In the genomic region with DNA sequence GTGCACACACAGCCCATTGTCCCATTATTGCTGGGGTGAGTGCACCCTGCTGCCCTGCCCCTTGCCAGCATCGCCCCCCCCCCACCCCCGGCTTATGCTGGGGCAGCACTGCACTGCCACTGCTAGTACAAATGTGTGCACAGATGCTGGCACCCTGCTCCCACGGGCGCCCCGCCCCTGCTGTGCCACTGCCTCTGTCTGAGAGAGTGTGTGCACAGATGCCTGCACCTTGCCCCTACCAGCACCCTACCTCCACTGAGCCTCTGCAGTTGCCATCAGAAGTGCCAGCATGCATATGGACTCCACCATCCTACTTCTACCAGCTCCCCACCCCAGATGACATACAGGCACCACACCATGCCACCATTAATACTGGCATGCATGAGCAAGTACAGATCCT, we compare ENCODE assay signal across 23 cellular contexts.
"Had no signal": no experiment of that assay in that cellular context is flagged by ENCODE, and none has a peak within 500 bp of the region (broad histone marks: within the 10 kb centered on the region; RNA-seq: fewer than 3 reads in every experiment).

No MANE protein-coding gene starts in this region.

- H3K36me3 ChIP-seq: brain microvascular endothelial cell, cardiac muscle cell, MG63, Peyer's patch had no signal

- H3K27me3 ChIP-seq: brain microvascular endothelial cell, cardiac muscle cell, MG63, Peyer's patch had no signal

- ATAC-seq: activated CD8-positive, alpha-beta T cell treated with anti-CD3 and anti-CD28 coated beads for 36 hours; activated T-cell treated with anti-CD3 and anti-CD28 coated beads, Interleukin-2, amount 50 U/mL, for 72 hours had no signal

- H3K4me3 ChIP-seq: cardiac muscle cell, MG63, Peyer's patch had no signal

- H3K4me1 ChIP-seq: Peyer's patch had no signal

- DNase-seq: activated CD4-positive, CD25-positive, alpha-beta regulatory T cell; activated CD8-positive, alpha-beta memory T cell treated with anti-CD3 and anti-CD28 coated beads, Interleukin-2, amount 50 U/mL, for 4 hours; activated CD8-positive, alpha-beta T cell treated with anti-CD3 and anti-CD28 coated beads for 36 hours; activated naive CD4-positive, alpha-beta T cell; activated T-cell treated with anti-CD3 and anti-CD28 coated beads, Interleukin-2, amount 50 U/mL, for 72 hours; amygdala; brain microvascular endothelial cell; MG63; MV-4-11; NCI-H1092 treated with DMSO at 0.1 percent for 48 hours; NCI-H1436; NCI-H1694 treated with DMSO at 0.1 percent for 48 hours; NCI-H2029 treated with DMSO at 0.1 percent for 48 hours; NCI-H345; NCI-H510A; NCI-H526 treated with DMSO at 0.1 percent for 48 hours; NCI-H82; OCI-M1; Peyer's patch; SIG-M5; T-helper 1 cell had no signal

- H3K27ac ChIP-seq: brain microvascular endothelial cell, cardiac muscle cell, Peyer's patch, VCaP had no signal

- H3K9me3 ChIP-seq: MG63, Peyer's patch had no signal
